ENCODE assay signal across 32 cellular contexts in the genomic region with DNA sequence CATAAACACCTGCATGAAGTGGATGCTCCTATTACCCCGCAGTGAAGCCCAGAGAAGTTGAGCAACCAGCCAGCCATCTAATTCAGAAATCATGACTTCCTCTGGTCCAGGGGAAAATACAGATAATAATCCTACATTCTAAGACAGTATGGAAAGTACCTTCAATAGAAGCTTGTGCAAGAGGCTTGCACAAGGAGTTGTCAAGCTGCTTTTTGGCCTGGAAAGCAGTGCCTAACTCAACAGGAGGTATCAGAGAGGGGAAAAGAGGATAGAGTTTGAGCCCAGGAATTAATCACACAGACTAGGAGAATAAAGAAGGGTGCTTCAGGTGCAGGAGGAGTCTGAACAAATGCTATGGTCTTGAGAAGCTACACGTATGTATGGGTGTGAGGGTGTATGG. TPM values are rescaled to one million over a fixed set of nuclear protein-coding genes. Genes with fewer than 3 reads are reported as not detected.
"Had no signal": no experiment of that assay in that cellular context is flagged by ENCODE, and none has a peak within 500 bp of the region (broad histone marks: within the 10 kb centered on the region; RNA-seq: fewer than 3 reads in every experiment).

No MANE protein-coding gene starts in this region.

- H3K27me3 Mint-ChIP-seq: activated naive CD8-positive, alpha-beta T cell treated with anti-CD3 and anti-CD28 coated beads, Interleukin-2, amount 10 ng/mL, durations not matched to agents 7 days and 5 days; naive thymus-derived CD8-positive, alpha-beta T cell; stimulated activated naive B cell treated with anti-CD40 and anti-IgM and Interleukin-4, amounts not matched to agents 10 μg/mL and 1 μg/mL and 100 μg/mL, for 72 hours had no signal

- H3K4me3 Mint-ChIP-seq: activated naive CD4-positive, alpha-beta T cell treated with anti-CD3 and anti-CD28 coated beads for 36 hours; activated naive CD8-positive, alpha-beta T cell treated with anti-CD3 and anti-CD28 coated beads, Interleukin-2, amount 10 ng/mL, durations not matched to agents 7 days and 5 days; immature natural killer cell; naive thymus-derived CD8-positive, alpha-beta T cell; stimulated activated naive B cell treated with anti-CD40 and anti-IgM and Interleukin-4, amounts not matched to agents 10 μg/mL and 1 μg/mL and 100 μg/mL, for 72 hours; T-helper 1 cell treated with Interleukin-12 subunit alpha and Interleukin-12 subunit beta and Interleukin-4 antibody, amounts not matched to agents 30 μg/mL and 1 μg/mL, for 36 hours had no signal

- H3K9me3 Mint-ChIP-seq: activated naive CD4-positive, alpha-beta T cell treated with anti-CD3 and anti-CD28 coated beads for 36 hours; activated naive CD8-positive, alpha-beta T cell treated with anti-CD3 and anti-CD28 coated beads, Interleukin-2, amount 10 ng/mL, durations not matched to agents 7 days and 5 days; immature natural killer cell; naive thymus-derived CD8-positive, alpha-beta T cell; stimulated activated naive B cell treated with anti-CD40 and anti-IgM and Interleukin-4, amounts not matched to agents 10 μg/mL and 1 μg/mL and 100 μg/mL, for 72 hours; T-helper 1 cell treated with Interleukin-12 subunit alpha and Interleukin-12 subunit beta and Interleukin-4 antibody, amounts not matched to agents 30 μg/mL and 1 μg/mL, for 36 hours had no signal

- H3K4me2 ChIP-seq: hepatocyte had no signal

- H3K36me3 ChIP-seq: uterus had no signal

- H2AFZ ChIP-seq: hepatocyte had no signal

- ATAC-seq: foreskin keratinocyte; left lung; naive thymus-derived CD8-positive, alpha-beta T cell; stimulated activated naive B cell treated with anti-CD40 and anti-IgM and Interleukin-4, amounts not matched to agents 10 μg/mL and 1 μg/mL and 100 μg/mL, for 72 hours had no signal

- FAIRE-seq: colon had no signal

- H3K4me1 Mint-ChIP-seq: activated naive CD8-positive, alpha-beta T cell treated with anti-CD3 and anti-CD28 coated beads, Interleukin-2, amount 10 ng/mL, durations not matched to agents 7 days and 5 days; immature natural killer cell; stimulated activated naive B cell treated with anti-CD40 and anti-IgM and Interleukin-4, amounts not matched to agents 10 μg/mL and 1 μg/mL and 100 μg/mL, for 72 hours had no signal

- H3K79me2 ChIP-seq: hepatocyte had no signal

- DNase-seq: activated CD4-positive, alpha-beta T cell treated with anti-CD3 and anti-CD28 coated beads for 4 hours; activated CD4-positive, alpha-beta T cell treated with anti-CD3 and anti-CD28 coated beads, Interleukin-2, amount 50 U/mL, for 48 hours; activated CD4-positive, CD25-positive, alpha-beta regulatory T cell; activated CD8-positive, alpha-beta memory T cell treated with anti-CD3 and anti-CD28 coated beads, Interleukin-2, amount 50 U/mL, for 48 hours; activated effector memory CD4-positive, alpha-beta T cell treated with Interleukin-2 at 50 U/mL for 16 hours; activated naive CD4-positive, alpha-beta T cell treated with anti-CD3 and anti-CD28 coated beads for 36 hours; activated naive CD8-positive, alpha-beta T cell treated with anti-CD3 and anti-CD28 coated beads, Interleukin-2, amount 10 ng/mL, durations not matched to agents 7 days and 5 days; activated T-cell treated with anti-CD3 and anti-CD28 coated beads, Interleukin-2, amount 50 U/mL, for 48 hours; central memory CD4-positive, alpha-beta T cell; effector memory CD4-positive, alpha-beta T cell; esophagus squamous epithelium; immature natural killer cell; kidney glomerular epithelial cell; left lung; naive thymus-derived CD8-positive, alpha-beta T cell; stimulated activated CD4-positive, alpha-beta T cell treated with anti-CD3 and anti-CD28 coated beads, Interleukin-2, amount 100 ng/mL, for 48 hours; stimulated activated CD8-positive, alpha-beta memory T cell treated with anti-CD3 and anti-CD28 coated beads, Interleukin-4, amount 100 ng/mL, for 48 hours; stimulated activated naive B cell treated with anti-CD40 and anti-IgM and Interleukin-4, amounts not matched to agents 10 μg/mL and 1 μg/mL and 100 μg/mL, for 72 hours; transverse colon; uterus had no signal

- H3K9me3 ChIP-seq: esophagus squamous epithelium, left lung, transverse colon, uterus had no signal

- H3K27ac Mint-ChIP-seq: activated naive CD4-positive, alpha-beta T cell treated with anti-CD3 and anti-CD28 coated beads for 36 hours; activated naive CD8-positive, alpha-beta T cell treated with anti-CD3 and anti-CD28 coated beads, Interleukin-2, amount 10 ng/mL, durations not matched to agents 7 days and 5 days; naive thymus-derived CD8-positive, alpha-beta T cell; stimulated activated naive B cell treated with anti-CD40 and anti-IgM and Interleukin-4, amounts not matched to agents 10 μg/mL and 1 μg/mL and 100 μg/mL, for 72 hours; T-helper 1 cell treated with Interleukin-12 subunit alpha and Interleukin-12 subunit beta and Interleukin-4 antibody, amounts not matched to agents 30 μg/mL and 1 μg/mL, for 36 hours had no signal

- H3K4me1 ChIP-seq: esophagus squamous epithelium, foreskin keratinocyte, left lung, transverse colon, uterus had no signal

- H3K27me3 ChIP-seq: esophagus squamous epithelium, foreskin keratinocyte, hepatocyte, left lung, transverse colon, uterus had no signal

- H3K4me3 ChIP-seq: esophagus squamous epithelium, hepatocyte, left lung, lung, transverse colon, uterus had no signal

- H3K27ac ChIP-seq: esophagus squamous epithelium, foreskin keratinocyte, hepatocyte, left lung, transverse colon, uterus had no signal

RNA-seq across cellular contexts. Expression of a gene that starts 32.3 kb away (rescaled TPM):
- total RNA-seq: activated CD8-positive, alpha-beta memory T cell treated with anti-CD3 and anti-CD28 coated beads for 36 hours; activated naive CD4-positive, alpha-beta T cell treated with anti-CD3 and anti-CD28 coated beads for 36 hours; activated naive CD8-positive, alpha-beta T cell treated with anti-CD3 and anti-CD28 coated beads, Interleukin-2, amount 10 ng/mL, durations not matched to agents 7 days and 5 days; dermis microvascular lymphatic vessel endothelial cell; esophagus squamous epithelium; foreskin keratinocyte; left lung; lung; mesenteric fat pad; naive thymus-derived CD8-positive, alpha-beta T cell; osteoblast; posterior vena cava; renal cortical epithelial cell; temporal lobe; transverse colon; uterus had no signal
- polyA plus RNA-seq: foreskin keratinocyte; hepatocyte; immature natural killer cell; lung; naive thymus-derived CD8-positive, alpha-beta T cell had no signal

RNA-seq across cellular contexts. Expression of a gene that starts 54.1 kb away (rescaled TPM):
- total RNA-seq: activated CD8-positive, alpha-beta memory T cell treated with anti-CD3 and anti-CD28 coated beads for 36 hours; activated naive CD4-positive, alpha-beta T cell treated with anti-CD3 and anti-CD28 coated beads for 36 hours; activated naive CD8-positive, alpha-beta T cell treated with anti-CD3 and anti-CD28 coated beads, Interleukin-2, amount 10 ng/mL, durations not matched to agents 7 days and 5 days; dermis microvascular lymphatic vessel endothelial cell; esophagus squamous epithelium; foreskin keratinocyte; hepatocyte; left lung; lung; mesenteric fat pad; naive thymus-derived CD8-positive, alpha-beta T cell; osteoblast; posterior vena cava; renal cortical epithelial cell; temporal lobe; transverse colon; uterus had no signal
- polyA plus RNA-seq: foreskin keratinocyte; hepatocyte; immature natural killer cell; lung; naive thymus-derived CD8-positive, alpha-beta T cell had no signal
